ENCODE assay signal across 26 cellular contexts in the genomic region with DNA sequence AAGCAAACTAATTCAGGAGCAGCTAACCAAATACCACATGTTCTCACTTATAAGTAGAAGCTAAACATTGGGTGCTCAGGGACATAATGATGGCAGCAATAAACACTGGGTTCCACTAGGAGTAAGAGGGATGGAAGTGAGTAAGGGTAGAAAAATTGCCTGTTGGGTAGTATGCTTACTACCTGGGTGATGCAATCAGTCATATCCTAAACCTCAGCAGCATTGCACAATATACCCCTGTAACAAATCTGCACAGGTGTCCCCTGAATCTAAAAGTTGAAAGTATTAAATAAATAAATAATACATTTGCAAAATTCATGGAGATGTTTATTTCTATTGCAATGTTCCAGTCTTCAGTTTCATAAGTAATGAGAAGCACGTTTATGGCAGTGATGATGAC.
"Had no signal": no experiment of that assay in that cellular context is flagged by ENCODE, and none has a peak within 500 bp of the region (broad histone marks: within the 10 kb centered on the region; RNA-seq: fewer than 3 reads in every experiment).

No MANE protein-coding gene starts in this region.

- DNase-seq: hypothalamus; immature natural killer cell; kidney; left colon; left lung; lower lobe of right lung; midbrain; mucosa of descending colon; naive thymus-derived CD4-positive, alpha-beta T cell; ovary; stimulated activated CD4-positive, alpha-beta T cell treated with anti-CD3 and anti-CD28 coated beads, Interleukin-12 subunit alpha, Interleukin-12 subunit beta, amount 100 ng/mL, for 4 hours; stimulated activated CD4-positive, alpha-beta T cell treated with anti-CD3 and anti-CD28 coated beads, Interleukin-15, amount 100 ng/mL, for 24 hours; stimulated activated CD4-positive, alpha-beta T cell treated with anti-CD3 and anti-CD28 coated beads, Interleukin-4, amount 100 ng/mL, for 24 hours; stimulated activated naive CD4-positive, alpha-beta T cell; stimulated activated naive CD8-positive, alpha-beta T cell treated with anti-CD3 and anti-CD28 coated beads, Interleukin-15, amount 100 ng/mL, for 72 hours; substantia nigra; uterus had no signal

- H3K27me3 Mint-ChIP-seq: naive thymus-derived CD4-positive, alpha-beta T cell; natural killer cell treated with Interleukin-12 subunit alpha and Interleukin-12 subunit beta and Interleukin-15 and Interleukin-18, amount 100 ng/mL, for 72 hours; progenitor cell of endocrine pancreas; stimulated activated naive CD8-positive, alpha-beta T cell treated with anti-CD3 and anti-CD28 coated beads, Interleukin-15, amount 100 ng/mL, for 72 hours; type B pancreatic cell had no signal

- H3K36me3 Mint-ChIP-seq: stimulated activated effector memory CD8-positive, alpha-beta T cell treated with anti-CD3 and anti-CD28 coated beads, Interleukin-12 subunit alpha, Interleukin-12 subunit beta, amount 100 ng/mL, for 72 hours; type B pancreatic cell had no signal

- H3K27ac Mint-ChIP-seq: immature natural killer cell; naive thymus-derived CD4-positive, alpha-beta T cell; natural killer cell treated with Interleukin-12 subunit alpha and Interleukin-12 subunit beta and Interleukin-15 and Interleukin-18, amount 100 ng/mL, for 72 hours; progenitor cell of endocrine pancreas; stimulated activated effector memory CD8-positive, alpha-beta T cell treated with anti-CD3 and anti-CD28 coated beads, Interleukin-12 subunit alpha, Interleukin-12 subunit beta, amount 100 ng/mL, for 72 hours; stimulated activated naive CD8-positive, alpha-beta T cell treated with anti-CD3 and anti-CD28 coated beads, Interleukin-15, amount 100 ng/mL, for 72 hours; type B pancreatic cell had no signal

- ATAC-seq: left colon; left lung; lower lobe of right lung; mucosa of descending colon; naive thymus-derived CD4-positive, alpha-beta T cell; natural killer cell treated with Interleukin-12 subunit alpha and Interleukin-12 subunit beta and Interleukin-15 and Interleukin-18, amount 100 ng/mL, for 72 hours; sciatic nerve; stimulated activated effector memory CD8-positive, alpha-beta T cell treated with anti-CD3 and anti-CD28 coated beads, Interleukin-12 subunit alpha, Interleukin-12 subunit beta, amount 100 ng/mL, for 72 hours; stimulated activated naive CD8-positive, alpha-beta T cell treated with anti-CD3 and anti-CD28 coated beads, Interleukin-15, amount 100 ng/mL, for 72 hours had no signal

- H3K4me3 ChIP-seq: left lung, lower lobe of right lung, mucosa of descending colon, ovary, right atrium auricular region, skin epidermis, tibial nerve, uterus had no signal

- H3K4me1 Mint-ChIP-seq: immature natural killer cell; naive thymus-derived CD4-positive, alpha-beta T cell; stimulated activated effector memory CD8-positive, alpha-beta T cell treated with anti-CD3 and anti-CD28 coated beads, Interleukin-12 subunit alpha, Interleukin-12 subunit beta, amount 100 ng/mL, for 72 hours; stimulated activated naive CD8-positive, alpha-beta T cell treated with anti-CD3 and anti-CD28 coated beads, Interleukin-15, amount 100 ng/mL, for 72 hours had no signal

- FAIRE-seq: islet of Langerhans, kidney had no signal

- H3K4me3 Mint-ChIP-seq: immature natural killer cell; naive thymus-derived CD4-positive, alpha-beta T cell; natural killer cell treated with Interleukin-12 subunit alpha and Interleukin-12 subunit beta and Interleukin-15 and Interleukin-18, amount 100 ng/mL, for 72 hours; stimulated activated effector memory CD8-positive, alpha-beta T cell treated with anti-CD3 and anti-CD28 coated beads, Interleukin-12 subunit alpha, Interleukin-12 subunit beta, amount 100 ng/mL, for 72 hours; stimulated activated naive CD8-positive, alpha-beta T cell treated with anti-CD3 and anti-CD28 coated beads, Interleukin-15, amount 100 ng/mL, for 72 hours; type B pancreatic cell had no signal

- H3K4me1 ChIP-seq: left lung, lower lobe of right lung, right atrium auricular region, tibial nerve, uterus had no signal

- H3K36me3 ChIP-seq: left lung, lower lobe of right lung, ovary, right atrium auricular region, tibial nerve, uterus had no signal

- H3K9me3 ChIP-seq: ovary, uterus had no signal

- H3K27me3 ChIP-seq: left lung, ovary, right atrium auricular region, tibial nerve, uterus had no signal

- H3K27ac ChIP-seq: left lung, lower lobe of right lung, ovary, right atrium auricular region, skin epidermis, tibial nerve, uterus had no signal
